In genomic region chr3:53045784-53046170, GRCh38 we compare ENCODE assay signal across 1 cellular context.
TF ChIP-seq lines count a peak whose summit lies in the region.

A gene with protein sequence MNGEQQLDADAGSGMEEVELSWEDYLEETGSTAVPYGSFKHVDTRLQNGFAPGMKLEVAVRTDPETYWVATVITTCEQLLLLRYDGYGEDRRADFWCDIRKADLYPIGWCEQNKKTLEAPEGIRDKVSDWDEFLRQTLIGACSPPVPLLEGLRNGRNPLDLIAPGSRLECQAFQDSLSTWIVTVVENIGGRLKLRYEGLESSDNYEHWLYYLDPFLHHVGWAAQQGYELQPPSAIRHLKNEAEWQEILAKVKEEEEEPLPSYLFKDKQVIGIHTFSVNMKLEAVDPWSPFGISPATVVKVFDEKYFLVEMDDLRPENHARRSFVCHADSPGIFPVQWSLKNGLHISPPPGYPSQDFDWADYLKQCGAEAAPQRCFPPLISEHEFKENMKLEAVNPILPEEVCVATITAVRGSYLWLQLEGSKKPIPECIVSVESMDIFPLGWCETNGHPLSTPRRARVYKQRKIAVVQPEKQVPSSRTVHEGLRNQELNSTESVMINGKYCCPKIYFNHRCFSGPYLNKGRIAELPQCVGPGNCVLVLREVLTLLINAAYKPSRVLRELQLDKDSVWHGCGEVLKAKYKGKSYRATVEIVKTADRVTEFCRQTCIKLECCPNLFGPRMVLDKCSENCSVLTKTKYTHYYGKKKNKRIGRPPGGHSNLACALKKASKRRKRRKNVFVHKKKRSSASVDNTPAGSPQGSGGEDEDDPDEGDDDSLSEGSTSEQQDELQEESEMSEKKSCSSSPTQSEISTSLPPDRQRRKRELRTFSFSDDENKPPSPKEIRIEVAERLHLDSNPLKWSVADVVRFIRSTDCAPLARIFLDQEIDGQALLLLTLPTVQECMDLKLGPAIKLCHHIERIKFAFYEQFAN (minus strand): TSS chr3:53046073. CDS start chr3:52969128, 76,945 bp downstream.

TF ChIP-seq in WTC11, 78 proteins besides CTCF, POLR2A, EP300 and RAD21 (continued from another document):
- no peak for TF ChIP-seq ARID4B (CRISPR knock-in tag; IDR thresholded peaks at IDR 0.05; ENCODE audit: borderline replicate concordance)
